Comparison of ENCODE assay signal across 11 cellular contexts in genomic region chr18:46401486-46402115, GRCh38.
"Had no signal": no experiment of that assay in that cellular context is flagged by ENCODE, and none has a peak within 500 bp of the region (broad histone marks: within the 10 kb centered on the region; RNA-seq: fewer than 3 reads in every experiment).

No MANE protein-coding gene starts in this region.

- H3K4me1 Mint-ChIP-seq: activated naive CD8-positive, alpha-beta T cell treated with anti-CD3 and anti-CD28 coated beads, Interleukin-2, amount 50 U/mL, for 24 hours had no signal

- H3K27ac Mint-ChIP-seq: activated naive CD8-positive, alpha-beta T cell treated with anti-CD3 and anti-CD28 coated beads, Interleukin-2, amount 50 U/mL, for 24 hours; stimulated activated naive CD8-positive, alpha-beta T cell treated with anti-CD3 and anti-CD28 coated beads, Interleukin-15, Interleukin-2, amounts not matched to agents 100 ng/mL and 50 ng/mL, for 24 hours; WTC11 had no signal

- H3K36me3 Mint-ChIP-seq: WTC11 had no signal

- DNase-seq: activated CD4-positive, alpha-beta T cell treated with anti-CD3 and anti-CD28 coated beads for 48 hours; activated naive CD4-positive, alpha-beta T cell treated with Interleukin-2 at 50 U/mL for 16 hours; activated naive CD8-positive, alpha-beta T cell treated with anti-CD3 and anti-CD28 coated beads, Interleukin-2, amount 50 U/mL, for 24 hours; colonic mucosa; heart right ventricle; left ventricle myocardium inferior; mesendoderm; sigmoid colon; stimulated activated CD4-positive, alpha-beta T cell treated with anti-CD3 and anti-CD28 coated beads, Interleukin-12 subunit alpha, Interleukin-12 subunit beta, amount 100 ng/mL, for 4 hours had no signal

- H3K9me3 Mint-ChIP-seq: activated naive CD8-positive, alpha-beta T cell treated with anti-CD3 and anti-CD28 coated beads, Interleukin-2, amount 50 U/mL, for 24 hours; stimulated activated naive CD8-positive, alpha-beta T cell treated with anti-CD3 and anti-CD28 coated beads, Interleukin-15, Interleukin-2, amounts not matched to agents 100 ng/mL and 50 ng/mL, for 24 hours; WTC11 had no signal

- H3K4me3 Mint-ChIP-seq: activated naive CD8-positive, alpha-beta T cell treated with anti-CD3 and anti-CD28 coated beads, Interleukin-2, amount 50 U/mL, for 24 hours; stimulated activated naive CD8-positive, alpha-beta T cell treated with anti-CD3 and anti-CD28 coated beads, Interleukin-15, Interleukin-2, amounts not matched to agents 100 ng/mL and 50 ng/mL, for 24 hours; WTC11 had no signal

- H3K27me3 Mint-ChIP-seq: activated naive CD8-positive, alpha-beta T cell treated with anti-CD3 and anti-CD28 coated beads, Interleukin-2, amount 50 U/mL, for 24 hours; stimulated activated naive CD8-positive, alpha-beta T cell treated with anti-CD3 and anti-CD28 coated beads, Interleukin-15, Interleukin-2, amounts not matched to agents 100 ng/mL and 50 ng/mL, for 24 hours had no signal
